Comparison of ENCODE assay signal across 12 cellular contexts in genomic region chr19:45848922-45849321, GRCh38. TPM values are rescaled to one million over a fixed set of nuclear protein-coding genes. Genes with fewer than 3 reads are reported as not detected.
DNase-seq lines count a peak whose midpoint lies in the region; ATAC-seq and TF ChIP-seq lines count a peak whose summit lies in the region.
"Had no signal": no experiment of that assay in that cellular context is flagged by ENCODE, and none has a peak within 500 bp of the region (broad histone marks: within the 10 kb centered on the region; RNA-seq: fewer than 3 reads in every experiment).

No MANE protein-coding gene starts in this region.

- H3K27ac ChIP-seq in A673 (ENCODE audit: low read depth, low read length, poor library complexity, severe bottlenecking): no peak overlapping the region
- H3K27ac ChIP-seq in SK-N-SH (ENCODE audit: low read depth in 2 of 2, low read length in 1 of 2): no peak overlapping the region
- H3K27ac ChIP-seq: C4-2B had no signal

- H3K4me3 ChIP-seq in A673 (ENCODE audit: low read depth, low read length, poor library complexity, severe bottlenecking) (no peak overlapping the region), SK-N-SH (ENCODE audit: low read depth in 2 of 2, low read length in 1 of 2) (no peak overlapping the region), foreskin fibroblast (ENCODE audit: low read depth in 1 of 2, low read length in 2 of 2) (no peak overlapping the region)

- H3K27me3 ChIP-seq in A673 (replicated peaks; ENCODE audit: insufficient read depth, low read depth, low read length, poor library complexity) (no peaks in the 10 kb centered on the region), SK-N-SH (ENCODE audit: insufficient read depth) (no peaks in the 10 kb centered on the region)

- POLR2A ChIA-PET in A673 (lab: Charles Lee; ENCODE audit: low non-redundant PET) (no interaction called here), SK-N-SH (lab: Yijun Ruan, JAX) (interaction anchor here (0.6 kb wide), 1 partner anchor 11 kb away, joined by 5 read pairs; no protein-coding TSS in a partner anchor)

- H3K9ac ChIP-seq in SK-N-SH: no peak overlapping the region

- TF ChIP-seq CTCF in A673 (conservative IDR thresholded peaks at IDR 0.05; ENCODE audit: low read depth, low read length): 0 out of 2 replicates have a peak, but pooled peaks have one; percentile 26
- peak; percentile 35; the same call in 1 of the 2 replicates for TF ChIP-seq CTCF in GM12874 (IDR thresholded peaks at IDR 0.05; ENCODE audit: insufficient read depth, low read depth, low read length)
- TF ChIP-seq CTCF in SK-N-SH (IDR thresholded peaks at IDR 0.05): peak; percentile 41
- peak; percentile 31 for TF ChIP-seq CTCF in foreskin fibroblast (IDR thresholded peaks at IDR 0.05; ENCODE audit: low read depth, low read length)

- H3K9me3 ChIP-seq in A673 (ENCODE audit: low read depth, low read length, poor library complexity, severe bottlenecking): no peaks in the 10 kb centered on the region
- H3K9me3 ChIP-seq in SK-N-SH: no peaks in the 10 kb centered on the region

- CTCF ChIA-PET in A673 (lab: Charles Lee) (no interaction called here), SK-N-SH (lab: Yijun Ruan, JAX) (interaction anchor here (0.8 to 5.9 kb wide), 8 partner anchors 9 to 167 kb away, joined by 3 to 35 read pairs (median 4); partner anchors contain the start of genes FOXA3 and SYMPK)

- BruUV-seq in A673 (replicated peaks; lab: Mats Ljungman, UMichigan): no TSS peak

- H3K4me1 ChIP-seq in A673 (ENCODE audit: insufficient read depth, low read length, poor library complexity, severe bottlenecking) (no peaks in the 10 kb centered on the region), SK-N-SH (ENCODE audit: control insufficient read depth in 1 of 2, insufficient read depth in 2 of 2, low read depth in 1 of 2, low read length in 1 of 2) (no peaks in the 10 kb centered on the region)

- no peak for ATAC-seq in HG02885 (IDR thresholded peaks at IDR 0.05; ENCODE audit: poor library complexity, unreplicated experiment)
- no peak for ATAC-seq in GM19324 (IDR thresholded peaks at IDR 0.05; ENCODE audit: low FRiP score, unreplicated experiment)

- peaks cover 69% of the 10 kb centered on the region for H3K36me3 ChIP-seq in A673 (ENCODE audit: insufficient read depth, low read length, poor library complexity, severe bottlenecking)
- peaks cover 68 to 70% of the 10 kb centered on the region in 2 experiments for H3K36me3 ChIP-seq in SK-N-SH (replicated peaks in 1 of 2; ENCODE audit: control insufficient read depth in 1 of 2, insufficient read depth in 2 of 2, low read length in 1 of 2)

- H3F3A ChIP-seq in SK-N-SH (replicated peaks; ENCODE audit: insufficient read depth): no peaks in the 10 kb centered on the region

- no peak overlapping the region for H2AFZ ChIP-seq in SK-N-SH (ENCODE audit: low read depth)

- no peak for TF ChIP-seq RAD21 in SK-N-SH (IDR thresholded peaks at IDR 0.05; ENCODE audit: low read length)

- 94% methylated on average over 4 of the region's 4 CpGs for WGBS in SK-N-SH (ENCODE audit: low lambda C conversion rate)

- intact Hi-C loops in A673 (cut with micrococcal nuclease; ENCODE audit: unreplicated experiment): no loop called here

- H3K9me2 ChIP-seq in SK-N-SH: no peaks in the 10 kb centered on the region

- TF ChIP-seq EP300 in SK-N-SH (IDR thresholded peaks at IDR 0.05; ENCODE audit: borderline replicate concordance in 1 of 2, low read depth in 1 of 2, low read length in 1 of 2): no peak

- no peaks in the 10 kb centered on the region for H4K20me1 ChIP-seq in SK-N-SH (ENCODE audit: insufficient read depth)

- no peak overlapping the region for H3K4me2 ChIP-seq in SK-N-SH

- no peaks in the 10 kb centered on the region; the same call in 1 of the 2 replicates for H3K79me2 ChIP-seq in SK-N-SH (ENCODE audit: insufficient read depth)

- DNase-seq in A673 (ENCODE audit: low spot score) (no peak), SK-N-SH (no peak), foreskin fibroblast (peak in 1 of 2 donors; percentile 27), NOMO-1 treated with DMSO at 0.1 percent for 48 hours (lab: John Stamatoyannopoulos, UW; ENCODE audit: unreplicated experiment) (no peak)
- DNase-seq in activated naive CD4-positive, alpha-beta T cell (lab: John Stamatoyannopoulos, UW): no peak
- DNase-seq: activated T-cell treated with anti-CD3 and anti-CD28 coated beads, Interleukin-2, amount 50 U/mL, for 24 hours; NCI-H1436 treated with DMSO at 0.1 percent for 48 hours; stimulated activated CD4-positive, alpha-beta T cell treated with anti-CD3 and anti-CD28 coated beads, Interleukin-4, amount 100 ng/mL, for 1 hour had no signal

TF ChIP-seq in SK-N-SH, 30 proteins besides CTCF, POLR2A, EP300 and RAD21:
- TF ChIP-seq SIN3A (IDR thresholded peaks at IDR 0.05; ENCODE audit: borderline replicate concordance, low read depth, low read length) (no peak), SMC3 (IDR thresholded peaks at IDR 0.05; ENCODE audit: low read depth, low read length) (no peak), CHD2 (IDR thresholded peaks at IDR 0.05; ENCODE audit: low read length, partially characterized antibody) (no peak), RXRA (IDR thresholded peaks at IDR 0.05; ENCODE audit: borderline replicate concordance, low read depth) (no peak), ELF1 (IDR thresholded peaks at IDR 0.05) (no peak)

RNA-seq across cellular contexts. Expression of gene SYMPK, which starts 14.0 kb away (rescaled TPM):
- 85.5 and 92.4 TPM in 2 replicates for total RNA-seq in A673 (2021)
- polyA plus RNA-seq in SK-N-SH (2012; rRNA removed): 76.3 and 92.7 TPM in 2 replicates
- 31.3 and 45.6 TPM in 2 replicates for polyA plus RNA-seq in SK-N-SH (2012; cell fraction: cytosol; rRNA removed)
- 170 and 185 TPM in 2 replicates for polyA plus RNA-seq in SK-N-SH (2012; cell fraction: nucleus; rRNA removed)

RNA-seq across cellular contexts. Expression of gene FOXA3, which starts 15.2 kb away (rescaled TPM):
- not detected in 2 replicates for total RNA-seq in A673 (2021)
- polyA plus RNA-seq in SK-N-SH (2012; rRNA removed): 0.97 and 1.5 TPM in 2 replicates
- 0.91 and 1.0 TPM in 2 replicates for polyA plus RNA-seq in SK-N-SH (2012; cell fraction: cytosol; rRNA removed)
- polyA plus RNA-seq in SK-N-SH (2012; cell fraction: nucleus; rRNA removed): 0.48 and 0.82 TPM in 2 replicates

RNA-seq across cellular contexts. Expression of gene RSPH6A, which starts 33.8 kb away (rescaled TPM):
- 0.15 and 0.19 TPM in 2 replicates for total RNA-seq in A673 (2021)
- polyA plus RNA-seq in SK-N-SH (2012; rRNA removed): 0.02 TPM in 1 of 2 replicates, not detected in the other
- 0.01 TPM in 1 of 2 replicates, not detected in the other for polyA plus RNA-seq in SK-N-SH (2012; cell fraction: cytosol; rRNA removed)
- 0.04 and 0.05 TPM in 2 replicates for polyA plus RNA-seq in SK-N-SH (2012; cell fraction: nucleus; rRNA removed)

RNA-seq across cellular contexts. Expression of gene IRF2BP1, which starts 37.0 kb away (rescaled TPM):
- total RNA-seq in A673 (2021): 29.7 and 34.5 TPM in 2 replicates
- polyA plus RNA-seq in SK-N-SH (2012; rRNA removed): 11.8 and 16.8 TPM in 2 replicates
- 7.0 and 11.8 TPM in 2 replicates for polyA plus RNA-seq in SK-N-SH (2012; cell fraction: cytosol; rRNA removed)
- polyA plus RNA-seq in SK-N-SH (2012; cell fraction: nucleus; rRNA removed): 12.2 and 14.1 TPM in 2 replicates

RNA-seq across cellular contexts. Expression of gene MYPOP, which starts 53.5 kb away (rescaled TPM):
- total RNA-seq in A673 (2021): 11.4 and 13.5 TPM in 2 replicates
- 2.8 and 5.1 TPM in 2 replicates for polyA plus RNA-seq in SK-N-SH (2012; rRNA removed)
- polyA plus RNA-seq in SK-N-SH (2012; cell fraction: cytosol; rRNA removed): 3.2 and 4.8 TPM in 2 replicates
- 11.0 and 16.2 TPM in 2 replicates for polyA plus RNA-seq in SK-N-SH (2012; cell fraction: nucleus; rRNA removed)
